Comparison of ENCODE assay signal across 11 cellular contexts in the genomic region with DNA sequence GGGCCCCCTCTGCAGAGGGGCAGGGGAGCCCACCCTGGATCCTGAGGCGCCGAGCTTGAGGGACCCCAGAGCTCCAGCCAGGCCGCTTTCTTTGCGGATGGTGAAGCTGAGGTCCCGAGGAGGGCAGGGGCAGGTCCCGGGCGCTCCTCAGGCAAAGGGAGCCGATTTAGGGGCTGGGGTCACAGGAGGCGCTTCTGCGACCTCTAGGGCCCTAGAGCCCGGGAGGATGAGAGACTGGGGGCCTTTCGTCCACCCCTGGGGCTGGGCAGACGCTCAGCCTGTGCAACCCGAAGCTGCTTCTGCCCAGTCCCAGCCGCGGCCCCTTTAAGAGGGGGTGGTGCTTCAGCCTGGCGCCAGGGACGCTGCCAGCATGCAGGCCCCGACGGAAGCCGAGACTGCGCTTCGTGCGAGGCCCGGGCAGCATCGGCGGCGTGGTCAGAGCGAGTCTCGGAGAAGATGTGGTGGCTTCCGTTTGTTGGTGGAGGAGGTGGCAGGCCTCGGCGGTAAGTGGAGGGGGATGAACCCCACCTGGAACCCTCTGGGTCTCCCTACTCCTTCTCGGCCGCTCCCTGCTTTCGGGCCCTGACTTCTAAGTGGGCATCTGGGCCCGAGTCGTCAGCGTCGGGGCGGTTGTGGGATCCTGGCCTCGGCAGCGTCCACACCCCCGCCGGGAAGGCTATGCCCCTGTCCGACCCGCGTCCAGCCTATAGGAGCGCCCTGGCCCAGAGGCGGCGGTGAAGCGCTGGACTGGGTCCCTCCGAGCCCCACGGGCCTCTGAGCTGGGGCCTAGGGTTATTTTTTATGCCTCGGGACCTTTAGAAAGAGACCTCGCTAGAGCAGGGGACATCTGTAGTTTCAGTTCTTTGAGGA. TPM values are rescaled to one million over a fixed set of nuclear protein-coding genes. Genes with fewer than 3 reads are reported as not detected.
DNase-seq lines count a peak whose midpoint lies in the region; ATAC-seq and TF ChIP-seq lines count a peak whose summit lies in the region.
"Not testable (repeated sequence)": the region's sequence is repeated elsewhere in the genome, so short reads cannot be mapped to it uniquely, and the experiment has no call there.
"Had no signal": no experiment of that assay in that cellular context is flagged by ENCODE, and none has a peak within 500 bp of the region (broad histone marks: within the 10 kb centered on the region; RNA-seq: fewer than 3 reads in every experiment).

No MANE protein-coding gene starts in this region.

- H3K27ac Mint-ChIP-seq in activated T-helper 1 cell treated with anti-CD3 and anti-CD28 coated beads, Interleukin-12 subunit alpha, Interleukin-12 subunit beta, Interleukin-2, Interleukin-4 antibody, amounts not matched to agents 30 ng/mL and 10 ng/mL and 1 ng/mL, durations not matched to agents 14 hours and 24 hours and 36 hours, result not testable (repeated sequence)

- not testable (repeated sequence) for H3K9me3 ChIP-seq in OCI-LY7 (ENCODE audit: low read length); esophagus squamous epithelium; mononuclear cell (ENCODE audit: low read depth, low read length); testis

- peak overlapping the region; percentile 64 for H3K4me3 Mint-ChIP-seq in activated T-helper 1 cell treated with anti-CD3 and anti-CD28 coated beads, Interleukin-12 subunit alpha, Interleukin-12 subunit beta, Interleukin-2, Interleukin-4 antibody, amounts not matched to agents 30 ng/mL and 10 ng/mL and 1 ng/mL, durations not matched to agents 14 hours and 24 hours and 36 hours

- H3K36me3 Mint-ChIP-seq in activated T-helper 1 cell treated with anti-CD3 and anti-CD28 coated beads, Interleukin-12 subunit alpha, Interleukin-12 subunit beta, Interleukin-2, Interleukin-4 antibody, amounts not matched to agents 30 ng/mL and 10 ng/mL and 1 ng/mL, durations not matched to agents 14 hours and 24 hours and 36 hours (ENCODE audit: low read depth), result not testable (repeated sequence)

- 0 out of 2 replicates have a peak overlapping the region, but pooled peaks have one; percentile 45 for H2AFZ ChIP-seq in OCI-LY7 (ENCODE audit: low read length)

- peaks cover 15% of the 10 kb centered on the region for H3K27me3 Mint-ChIP-seq in activated T-helper 1 cell treated with anti-CD3 and anti-CD28 coated beads, Interleukin-12 subunit alpha, Interleukin-12 subunit beta, Interleukin-2, Interleukin-4 antibody, amounts not matched to agents 30 ng/mL and 10 ng/mL and 1 ng/mL, durations not matched to agents 14 hours and 24 hours and 36 hours (ENCODE audit: insufficient read depth)

- H3K4me3 ChIP-seq in OCI-LY7 (ENCODE audit: low read depth, low read length, poor library complexity, severe bottlenecking) (peak overlapping the region; percentile 75), esophagus squamous epithelium (peak overlapping the region; percentile 28 to 64 (median 50)), mononuclear cell (ENCODE audit: low read length) (peak overlapping the region; percentile 13), testis (peak overlapping the region; percentile 47 to 63)

- peak; percentile 66 for DNase-seq in DMS53 (lab: John Stamatoyannopoulos, UW)
- DNase-seq in OCI-LY7 (ENCODE audit: low spot score), result peak; percentile 22
- not testable (repeated sequence) for DNase-seq in activated T-helper 1 cell treated with anti-CD3 and anti-CD28 coated beads, Interleukin-12 subunit alpha, Interleukin-12 subunit beta, Interleukin-2, Interleukin-4 antibody, amounts not matched to agents 30 ng/mL and 10 ng/mL and 1 ng/mL, durations not matched to agents 14 hours and 24 hours and 36 hours (ENCODE audit: low spot score); esophagus squamous epithelium (lab: John Stamatoyannopoulos, UW)
- DNase-seq in testis, result peak; percentile 37

- TSS peak; percentile 75 for BruUV-seq in OCI-LY7 (replicated peaks; lab: Mats Ljungman, UMichigan)

- H3K36me3 ChIP-seq in OCI-LY7 (ENCODE audit: insufficient read depth, low read length), result peaks cover 17% of the 10 kb centered on the region
- not testable (repeated sequence) for H3K36me3 ChIP-seq in esophagus squamous epithelium; testis (ENCODE audit: low read depth, missing control alignments)

- TF ChIP-seq CTCF in OCI-LY7 (conservative IDR thresholded peaks at IDR 0.05; ENCODE audit: low read length); esophagus squamous epithelium (IDR thresholded peaks at IDR 0.05); testis (IDR thresholded peaks at IDR 0.05): not testable (repeated sequence)

- peak overlapping the region; percentile 56 for H3K4me2 ChIP-seq in OCI-LY7 (ENCODE audit: low read length)

- 43 to 80% methylated on average over 1 to 8 of the region's 56 CpGs for WGBS in esophagus squamous epithelium, 2 donors
- 26 to 32% methylated on average over 10 to 18 of the region's 56 CpGs for WGBS in testis, 2 donors

- TF ChIP-seq POLR2A in esophagus squamous epithelium (IDR thresholded peaks at IDR 0.05); testis (IDR thresholded peaks at IDR 0.05): not testable (repeated sequence)

- not testable (repeated sequence) for H3K9me2 ChIP-seq in OCI-LY7 (ENCODE audit: insufficient read depth, low read length)

- not testable (repeated sequence) for H3K9me3 Mint-ChIP-seq in activated T-helper 1 cell treated with anti-CD3 and anti-CD28 coated beads, Interleukin-12 subunit alpha, Interleukin-12 subunit beta, Interleukin-2, Interleukin-4 antibody, amounts not matched to agents 30 ng/mL and 10 ng/mL and 1 ng/mL, durations not matched to agents 14 hours and 24 hours and 36 hours

- H3K4me1 ChIP-seq in OCI-LY7 (ENCODE audit: insufficient read depth, low read length, poor library complexity, severe bottlenecking) (peaks cover 16% of the 10 kb centered on the region), esophagus squamous epithelium (peaks cover 3 to 22% (median 3%) of the 10 kb centered on the region in 3 donors)
- H3K4me1 ChIP-seq in mononuclear cell (ENCODE audit: insufficient read depth, low read length); testis: not testable (repeated sequence)

- not testable (repeated sequence) for H3K4me1 Mint-ChIP-seq in activated T-helper 1 cell treated with anti-CD3 and anti-CD28 coated beads, Interleukin-12 subunit alpha, Interleukin-12 subunit beta, Interleukin-2, Interleukin-4 antibody, amounts not matched to agents 30 ng/mL and 10 ng/mL and 1 ng/mL, durations not matched to agents 14 hours and 24 hours and 36 hours (ENCODE audit: low read depth)

- POLR2A ChIA-PET in OCI-LY7 (lab: Charles Lee), result not testable (repeated sequence)

- peak overlapping the region; percentile 57 for H3K27ac ChIP-seq in OCI-LY7 (ENCODE audit: low read depth, low read length, poor library complexity, severe bottlenecking)
- peak overlapping the region; percentile 52 to 78 (median 63) for H3K27ac ChIP-seq in esophagus squamous epithelium
- peak overlapping the region; percentile 70 to 75 for H3K27ac ChIP-seq in testis

- peaks cover 0 to 34% (median 0%) of the 10 kb centered on the region in 4 donors for H3K27me3 ChIP-seq in esophagus squamous epithelium
- not testable (repeated sequence) for H3K27me3 ChIP-seq in mononuclear cell (ENCODE audit: insufficient read depth, low read length); testis

- peaks cover 43% of the 10 kb centered on the region for H3K79me2 ChIP-seq in OCI-LY7 (ENCODE audit: insufficient read depth, low read depth, low read length)

- CTCF ChIA-PET in OCI-LY7 (lab: Charles Lee; ENCODE audit: unreplicated experiment), result not testable (repeated sequence)

- H4K20me1 ChIP-seq in OCI-LY7 (ENCODE audit: insufficient read depth, low read length), result not testable (repeated sequence)

- intact Hi-C loops in OCI-LY7 (cut with micrococcal nuclease; ENCODE audit: unreplicated experiment); activated T-helper 1 cell treated with anti-CD3 and anti-CD28 coated beads, Interleukin-12 subunit alpha, Interleukin-12 subunit beta, Interleukin-2, Interleukin-4 antibody, amounts not matched to agents 30 ng/mL and 10 ng/mL and 1 ng/mL, durations not matched to agents 14 hours and 24 hours and 36 hours (cut with micrococcal nuclease); esophagus squamous epithelium (cut with DNase I); testis (cut with DNase I; ENCODE audit: low total_unique reads): not testable (repeated sequence)

- ATAC-seq in GM21619 (IDR thresholded peaks at IDR 0.05; ENCODE audit: unreplicated experiment) (peak; percentile 76), HG03442 (IDR thresholded peaks at IDR 0.05; ENCODE audit: unreplicated experiment) (peak; percentile 68)

RNA-seq across cellular contexts. Expression of a gene that starts 29.1 kb away (rescaled TPM):
- total RNA-seq in OCI-LY7 (2014; rRNA removed; shearing (Covaris generic)), result not detected in 2 replicates
- total RNA-seq in OCI-LY7 (2022), result not detected in 2 replicates
- total RNA-seq in activated T-helper 1 cell treated with anti-CD3 and anti-CD28 coated beads, Interleukin-12 subunit alpha, Interleukin-12 subunit beta, Interleukin-2, Interleukin-4 antibody, amounts not matched to agents 30 ng/mL and 10 ng/mL and 1 ng/mL, durations not matched to agents 14 hours and 24 hours and 36 hours, result not detected in 2 replicates
- not detected for total RNA-seq in esophagus squamous epithelium
- total RNA-seq in mononuclear cell, result 0.21 TPM
- 10 to 100 TPM in 1 of 2 donors, 1 to 10 TPM in 1; 8.5 to 10.2 TPM for total RNA-seq in testis
- 10.4 TPM for polyA plus RNA-seq in testis (ENCODE audit: insufficient read depth, low read depth, low replicate concordance)
- total RNA-seq: endothelial cell of umbilical vein; mucosa of gallbladder; T-helper 2 cell treated with Interferon-gamma antibody and Interleukin-4, amounts not matched to agents 100 ng/mL and 5 ng/mL, for 36 hours had no signal
- polyA plus RNA-seq: endothelial cell of umbilical vein had no signal

RNA-seq across cellular contexts. Expression of a gene that starts 47.7 kb away (rescaled TPM):
- 5.5 and 7.8 TPM in 2 replicates for total RNA-seq in OCI-LY7 (2014; rRNA removed; shearing (Covaris generic))
- total RNA-seq in OCI-LY7 (2022), result 10.9 and 12.5 TPM in 2 replicates
- total RNA-seq in activated T-helper 1 cell treated with anti-CD3 and anti-CD28 coated beads, Interleukin-12 subunit alpha, Interleukin-12 subunit beta, Interleukin-2, Interleukin-4 antibody, amounts not matched to agents 30 ng/mL and 10 ng/mL and 1 ng/mL, durations not matched to agents 14 hours and 24 hours and 36 hours, result 23.2 and 23.6 TPM in 2 replicates
- total RNA-seq in esophagus squamous epithelium, result 10 to 100 TPM in 1 of 4 donors, 1 to 10 TPM in 3; 8.6 to 14.7 (median 9.1) TPM
- 24.8 TPM for total RNA-seq in mononuclear cell
- total RNA-seq in testis, result 10 to 100 TPM in 1 of 2 donors, 1 to 10 TPM in 1; 8.3 to 12.8 TPM
- 6.8 TPM for polyA plus RNA-seq in testis (ENCODE audit: insufficient read depth, low read depth, low replicate concordance)

Comparison
In these comparisons a context has a peak if more than half of its experiments do, and no peak if none do; other contexts are left out.
1. H3K4me3 ChIP-seq: peak in every context shown above with its lines; median percentile 75 in OCI-LY7; 55 in testis; 50 in esophagus squamous epithelium; 13 in mononuclear cell.